In genomic region chr9:130298663-130299279, GRCh38 we compare ENCODE assay signal across 1 cellular context.
TF ChIP-seq lines count a peak whose summit lies in the region.

No MANE protein-coding gene starts in this region.

TF ChIP-seq in K562, 482 proteins besides CTCF, POLR2A, EP300 and RAD21 (continued from another document):
- no peak for TF ChIP-seq VEZF1 (CRISPR knock-in tag; IDR thresholded peaks at IDR 0.05)
- no peak for TF ChIP-seq CBX2 (IDR thresholded peaks at IDR 0.05; ENCODE audit: insufficient read depth, low read length, poor library complexity, severe bottlenecking)
- TF ChIP-seq MAFK (IDR thresholded peaks at IDR 0.05; ENCODE audit: low read length) = no peak
- 0 out of 2 replicates have a peak, but pooled peaks have one; percentile 41 for TF ChIP-seq CREB3 (tag; conservative IDR thresholded peaks at IDR 0.05; ENCODE audit: low read depth)
